12 cellular contexts compared by ENCODE assay signal in the genomic region with DNA sequence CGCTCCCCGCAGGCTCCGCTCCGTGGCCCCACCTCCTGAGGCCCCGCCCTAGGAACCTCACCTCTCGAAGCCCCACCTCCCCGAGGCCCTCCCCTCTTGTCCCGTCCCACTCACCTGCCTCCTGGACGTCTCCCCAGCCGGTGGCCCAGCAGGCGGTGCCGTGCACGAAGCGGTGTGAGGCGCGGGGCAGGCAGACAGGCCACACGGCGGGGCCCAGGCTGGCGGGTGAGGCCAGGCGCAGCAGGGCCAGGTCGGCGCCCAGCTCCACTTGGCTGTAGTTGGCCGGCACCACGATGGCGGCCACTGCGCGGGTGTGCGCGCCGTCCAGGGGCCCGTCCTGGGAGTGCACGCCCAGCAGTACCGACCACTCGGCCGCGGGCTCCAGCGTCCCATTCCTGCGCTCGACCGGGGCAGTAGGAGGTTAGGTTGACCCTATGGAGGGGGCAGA. TPM values are rescaled to one million over a fixed set of nuclear protein-coding genes. Genes with fewer than 3 reads are reported as not detected.
DNase-seq lines count a peak whose midpoint lies in the region; ATAC-seq, FAIRE-seq and TF ChIP-seq lines count a peak whose summit lies in the region.
"Had no signal": no experiment of that assay in that cellular context is flagged by ENCODE, and none has a peak within 500 bp of the region (broad histone marks: within the 10 kb centered on the region; RNA-seq: fewer than 3 reads in every experiment).

No MANE protein-coding gene starts in this region.

- no peak overlapping the region for H3K27ac Mint-ChIP-seq in nephron progenitor cell

- FAIRE-seq in D721Med (lab: Jason Lieb, UNC): no peak

- 13% methylated on average over 32 of the region's 40 CpGs for WGBS in hepatocyte (ENCODE audit: low lambda C conversion rate, missing lambda C conversion rate)

- no peaks in the 10 kb centered on the region for H3K79me2 ChIP-seq in hepatocyte

- peak overlapping the region; percentile 75 for H3K4me2 ChIP-seq in hepatocyte

- H2AFZ ChIP-seq in hepatocyte: peak overlapping the region; percentile 45

- H4K20me1 ChIP-seq in hepatocyte (ENCODE audit: insufficient read depth, poor library complexity, severe bottlenecking): no peaks in the 10 kb centered on the region
- H4K20me1 ChIP-seq: BLaER1 treated with 17β-estradiol and CSF1 and Interleukin-3, amounts not matched to agents 10 nM and 100 nM had no signal

- H3K9me2 ChIP-seq in hepatocyte (replicated peaks; ENCODE audit: insufficient read depth): no peaks in the 10 kb centered on the region

- no peaks in the 10 kb centered on the region for H3K4me1 ChIP-seq in hepatocyte (ENCODE audit: insufficient read depth)
- no peaks in the 10 kb centered on the region for H3K4me1 ChIP-seq in SJCRH30

- no peaks in the 10 kb centered on the region for H3K36me3 Mint-ChIP-seq in nephron progenitor cell (ENCODE audit: low read depth)

- H3K27me3 Mint-ChIP-seq in nephron progenitor cell (ENCODE audit: low read depth, poor library complexity): peaks cover 67% of the 10 kb centered on the region

- H3K27me3 ChIP-seq in hepatocyte (no peaks in the 10 kb centered on the region), SJCRH30 (no peaks in the 10 kb centered on the region; the same call in 1 of the 2 replicates)
- H3K27me3 ChIP-seq: BLaER1 treated with 17β-estradiol and CSF1 and Interleukin-3, amounts not matched to agents 10 nM and 100 nM had no signal

- no peak for ATAC-seq in HG03342 (IDR thresholded peaks at IDR 0.05; ENCODE audit: unreplicated experiment)

- H3K4me1 Mint-ChIP-seq in nephron progenitor cell: peaks cover 6% of the 10 kb centered on the region

- no peaks in the 10 kb centered on the region for H3K9me3 Mint-ChIP-seq in nephron progenitor cell

- H3K36me3 ChIP-seq in hepatocyte (replicated peaks; ENCODE audit: insufficient read depth, low read depth) (no peaks in the 10 kb centered on the region), SJCRH30 (no peaks in the 10 kb centered on the region)
- H3K36me3 ChIP-seq: BLaER1 treated with 17β-estradiol and CSF1 and Interleukin-3, amounts not matched to agents 10 nM and 100 nM; neutrophil had no signal

- TF ChIP-seq CTCF in hepatocyte (IDR thresholded peaks at IDR 0.05; ENCODE audit: poor library complexity): no peak
- no peak for TF ChIP-seq CTCF in nephron progenitor cell (IDR thresholded peaks at IDR 0.05)
- no peak for TF ChIP-seq CTCF in D721Med (IDR thresholded peaks at IDR 0.05; ENCODE audit: insufficient read depth, missing control alignments)

- no peaks in the 10 kb centered on the region for H3K9me3 ChIP-seq in hepatocyte (ENCODE audit: low read depth)
- H3K9me3 ChIP-seq in SJCRH30 (replicated peaks): no peaks in the 10 kb centered on the region
- H3K9me3 ChIP-seq: BLaER1 treated with 17β-estradiol and CSF1 and Interleukin-3, amounts not matched to agents 10 nM and 100 nM; neutrophil had no signal

- peak; percentile 45 for DNase-seq in ELF-1 (ENCODE audit: low read depth, low spot score)
- DNase-seq in NCI-H774 (lab: John Stamatoyannopoulos, UW): peak; percentile 24
- DNase-seq in hepatocyte (ENCODE audit: low spot score): peak; percentile 77
- peak; percentile 39 for DNase-seq in nephron progenitor cell
- no peak for DNase-seq in NCI-H2107 treated with DMSO at 0.1 percent for 48 hours (lab: John Stamatoyannopoulos, UW; ENCODE audit: unreplicated experiment)
- DNase-seq in D721Med (ENCODE audit: insufficient read length, low spot score): no peak
- DNase-seq in SJCRH30: no peak
- DNase-seq: activated CD4-positive, CD25-positive, alpha-beta regulatory T cell had no signal

- H3K4me3 Mint-ChIP-seq in nephron progenitor cell: no peak overlapping the region

- H3K4me3 ChIP-seq in hepatocyte: no peak overlapping the region
- H3K4me3 ChIP-seq in SJCRH30: no peak overlapping the region

- H3K27ac ChIP-seq in hepatocyte (no peak overlapping the region), SJCRH30 (no peak overlapping the region)
- H3K27ac ChIP-seq: neutrophil had no signal

RNA-seq across cellular contexts. Expression of gene PRSS36, which starts 1.6 kb away (rescaled TPM):
- total RNA-seq in hepatocyte: 0.63 and 2.9 TPM in 2 replicates
- polyA plus RNA-seq in hepatocyte: 1.4 and 2.1 TPM in 2 replicates
- total RNA-seq in SJCRH30 (2014; rRNA removed; shearing (Covaris generic)): 0.43 and 0.51 TPM in 2 replicates

RNA-seq across cellular contexts. Expression of gene PRSS8, which starts 12.8 kb away (rescaled TPM):
- 155 and 192 TPM in 2 replicates for total RNA-seq in hepatocyte
- polyA plus RNA-seq in hepatocyte: 297 and 320 TPM in 2 replicates
- not detected in 2 replicates for total RNA-seq in SJCRH30 (2014; rRNA removed; shearing (Covaris generic))
- total RNA-seq: M059J had no signal

RNA-seq across cellular contexts. Expression of gene KAT8, which starts 30.8 kb away (rescaled TPM):
- 44.2 and 53.4 TPM in 2 replicates for total RNA-seq in hepatocyte
- 33.9 and 34.8 TPM in 2 replicates for polyA plus RNA-seq in hepatocyte
- total RNA-seq in SJCRH30 (2014; rRNA removed; shearing (Covaris generic)): 38.0 and 42.6 TPM in 2 replicates

RNA-seq across cellular contexts. Expression of gene FUS, which starts 31.6 kb away (rescaled TPM):
- total RNA-seq in hepatocyte: 39.7 and 47.4 TPM in 2 replicates
- polyA plus RNA-seq in hepatocyte: 327 and 345 TPM in 2 replicates
- total RNA-seq in SJCRH30 (2014; rRNA removed; shearing (Covaris generic)): 92.1 and 111 TPM in 2 replicates

RNA-seq across cellular contexts. Expression of gene BCKDK, which starts 40.1 kb away (rescaled TPM):
- total RNA-seq in hepatocyte: 27.3 and 30.9 TPM in 2 replicates
- polyA plus RNA-seq in hepatocyte: 62.1 and 75.2 TPM in 2 replicates
- total RNA-seq in SJCRH30 (2014; rRNA removed; shearing (Covaris generic)): 31.2 and 31.8 TPM in 2 replicates

Comparison
In these comparisons a context has a peak if more than half of its experiments do, and no peak if none do; other contexts are left out.
1. DNase-seq: peak in ELF-1 (single experiment), NCI-H774 (single experiment), hepatocyte (single experiment) and nephron progenitor cell (single experiment); none in NCI-H2107 treated with DMSO at 0.1 percent for 48 hours (single experiment), D721Med (single experiment) and SJCRH30 (0 of 2).
2. RNA of gene PRSS8, which starts 12.8 kb away (total RNA-seq): 155 to 192 TPM in hepatocyte; not detected in SJCRH30; every median in the first group is over 100 times any median in the second.